ENCODE assay signal across 11 cellular contexts in the genomic region with DNA sequence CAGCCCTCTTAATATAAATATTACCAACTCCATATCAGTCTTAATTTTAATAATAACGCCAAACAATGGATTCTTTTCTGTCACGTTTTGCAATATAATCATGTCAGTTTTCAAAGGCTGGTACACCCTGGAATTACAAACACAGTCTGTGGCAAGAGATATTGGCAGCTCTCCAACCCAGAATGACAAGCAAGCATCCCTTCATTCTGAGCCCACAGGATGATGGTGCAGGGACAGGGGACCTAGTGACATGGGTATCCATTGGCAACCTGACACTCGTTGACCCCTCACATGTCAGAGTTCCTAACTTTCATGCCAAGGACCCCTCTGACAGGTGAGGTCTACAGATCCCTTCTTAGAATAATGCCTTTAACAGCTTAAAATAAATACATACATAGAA.
DNase-seq lines count a peak whose midpoint lies in the region; ATAC-seq and TF ChIP-seq lines count a peak whose summit lies in the region.
"Had no signal": no experiment of that assay in that cellular context is flagged by ENCODE, and none has a peak within 500 bp of the region (broad histone marks: within the 10 kb centered on the region; RNA-seq: fewer than 3 reads in every experiment).

No MANE protein-coding gene starts in this region.

- DNase-seq in A673 (ENCODE audit: low spot score) = peak; percentile 58
- peak; percentile 21 to 70 for DNase-seq in HL-60 (ENCODE audit: low read depth in 1 of 2, low spot score in 1 of 2)
- DNase-seq in NCI-H774 (lab: John Stamatoyannopoulos, UW) = peak; percentile 34
- DNase-seq in effector memory CD4-positive, alpha-beta T cell = no peak
- DNase-seq in Peyer's patch = no peak
- no peak for DNase-seq in neuronal stem cell (ENCODE audit: low spot score)
- DNase-seq: esophagus squamous epithelium, MG63, retina had no signal

- no peak overlapping the region for H3K14ac ChIP-seq in neuronal stem cell (ENCODE audit: low read length)

- ATAC-seq in gastroesophageal sphincter = no peak
- ATAC-seq in GM19397 (IDR thresholded peaks at IDR 0.05; ENCODE audit: unreplicated experiment) = no peak

- BruUV-seq in A673 (replicated peaks; lab: Mats Ljungman, UMichigan) = no TSS peak

- no peak overlapping the region for H3K18ac ChIP-seq in neuronal stem cell (ENCODE audit: low read length)

- H3K36me3 ChIP-seq in A673 (ENCODE audit: insufficient read depth, low read length, poor library complexity, severe bottlenecking) (no peaks in the 10 kb centered on the region), gastroesophageal sphincter (no peaks in the 10 kb centered on the region), Peyer's patch (no peaks in the 10 kb centered on the region), neuronal stem cell (replicated peaks in 1 of 2; ENCODE audit: control insufficient read depth in 2 of 2, insufficient read depth in 2 of 2, low read length in 2 of 2) (no peaks in the 10 kb centered on the region)
- no peaks in the 10 kb centered on the region for H3K36me3 ChIP-seq in effector memory CD4-positive, alpha-beta T cell (ENCODE audit: control insufficient read depth, insufficient read depth, low read length)
- H3K36me3 ChIP-seq: esophagus squamous epithelium, MG63 had no signal

- no peak overlapping the region for H4K91ac ChIP-seq in neuronal stem cell (ENCODE audit: low read depth, low read length, poor library complexity)

- intact Hi-C loops in A673 (cut with micrococcal nuclease; ENCODE audit: unreplicated experiment) = no loop called here

- TF ChIP-seq EP300 in gastroesophageal sphincter (IDR thresholded peaks at IDR 0.05) = no peak

- no peaks in the 10 kb centered on the region for H3K9me3 ChIP-seq in A673 (ENCODE audit: low read depth, low read length, poor library complexity, severe bottlenecking)
- H3K9me3 ChIP-seq in gastroesophageal sphincter = no peaks in the 10 kb centered on the region
- no peaks in the 10 kb centered on the region for H3K9me3 ChIP-seq in effector memory CD4-positive, alpha-beta T cell (ENCODE audit: control insufficient read depth, low read length)
- H3K9me3 ChIP-seq in Peyer's patch = no peaks in the 10 kb centered on the region
- H3K9me3 ChIP-seq in neuronal stem cell (replicated peaks in 1 of 2; ENCODE audit: control insufficient read depth in 2 of 2, insufficient read depth in 1 of 2, low read depth in 1 of 2, low read length in 2 of 2) = no peaks in the 10 kb centered on the region
- H3K9me3 ChIP-seq: esophagus squamous epithelium, MG63 had no signal

- H3K23ac ChIP-seq in neuronal stem cell (ENCODE audit: low read depth, low read length, poor library complexity) = no peak overlapping the region

- WGBS in gastroesophageal sphincter (ENCODE audit: low coverage in 1 of 2), 2 donors = 36 to 52% methylated on average over 3 of the region's 3 CpGs
- WGBS in neuronal stem cell (ENCODE audit: extremely low coverage in 2 of 2, insufficient read length in 2 of 2, insufficient replicate concordance in 1 of 2), 2 donors = 100% methylated on average over 1 of the region's 3 CpGs; no CpG with 5 or more reads in 1 of the 2 donors

- CTCF ChIA-PET in A673 (lab: Charles Lee) = no interaction called here

- no peak overlapping the region for H2BK12ac ChIP-seq in neuronal stem cell (ENCODE audit: low read length)

- no peaks in the 10 kb centered on the region for H3K27me3 ChIP-seq in A673 (replicated peaks; ENCODE audit: insufficient read depth, low read depth, low read length, poor library complexity)
- no peaks in the 10 kb centered on the region for H3K27me3 ChIP-seq in HL-60 (ENCODE audit: insufficient read depth, poor library complexity, severe bottlenecking)
- no peaks in the 10 kb centered on the region for H3K27me3 ChIP-seq in gastroesophageal sphincter
- no peaks in the 10 kb centered on the region for H3K27me3 ChIP-seq in effector memory CD4-positive, alpha-beta T cell (replicated peaks; ENCODE audit: control insufficient read depth, insufficient read depth, low read length, poor library complexity, severe bottlenecking)
- no peaks in the 10 kb centered on the region for H3K27me3 ChIP-seq in Peyer's patch
- H3K27me3 ChIP-seq in neuronal stem cell (ENCODE audit: control insufficient read depth in 3 of 3, insufficient read depth in 3 of 3, low read depth in 1 of 3, low read length in 3 of 3) = no peaks in the 10 kb centered on the region
- H3K27me3 ChIP-seq: esophagus squamous epithelium, MG63 had no signal

- H3K9ac ChIP-seq in neuronal stem cell (ENCODE audit: low read depth, low read length, poor library complexity) = no peak overlapping the region

- no peak overlapping the region for H3K4me3 ChIP-seq in A673 (ENCODE audit: low read depth, low read length, poor library complexity, severe bottlenecking)
- H3K4me3 ChIP-seq in HL-60 (replicated peaks; ENCODE audit: insufficient read depth, low read length) = no peak overlapping the region
- no peak overlapping the region for H3K4me3 ChIP-seq in gastroesophageal sphincter
- no peak overlapping the region for H3K4me3 ChIP-seq in effector memory CD4-positive, alpha-beta T cell (ENCODE audit: insufficient read depth, low read depth, low read length, poor library complexity, severe bottlenecking)
- no peak overlapping the region for H3K4me3 ChIP-seq in Peyer's patch
- H3K4me3 ChIP-seq in neuronal stem cell (ENCODE audit: low read length in 2 of 2) = no peak overlapping the region
- H3K4me3 ChIP-seq: esophagus squamous epithelium, MG63 had no signal

- H2BK120ac ChIP-seq in neuronal stem cell (ENCODE audit: low read depth, low read length) = no peak overlapping the region

- H2AFZ ChIP-seq in neuronal stem cell (ENCODE audit: low read length) = no peak overlapping the region

- TF ChIP-seq POLR2A in gastroesophageal sphincter (IDR thresholded peaks at IDR 0.05) (no peak), Peyer's patch (IDR thresholded peaks at IDR 0.05) (no peak)

- H3K27ac ChIP-seq in A673 (ENCODE audit: low read depth, low read length, poor library complexity, severe bottlenecking) = no peak overlapping the region
- H3K27ac ChIP-seq in HL-60 (replicated peaks) = no peak overlapping the region
- peak overlapping the region in 3 of 4 donors; percentile 53 to 83 (median 78) for H3K27ac ChIP-seq in gastroesophageal sphincter
- H3K27ac ChIP-seq in effector memory CD4-positive, alpha-beta T cell (ENCODE audit: insufficient read depth, low read length, poor library complexity, severe bottlenecking) = no peak overlapping the region
- H3K27ac ChIP-seq in Peyer's patch = peak overlapping the region in 1 of 4 donors; percentile 28
- H3K27ac ChIP-seq in neuronal stem cell (replicated peaks; ENCODE audit: low read length) = no peak overlapping the region

- H2AK5ac ChIP-seq in neuronal stem cell (ENCODE audit: low read depth, low read length) = no peak overlapping the region

- H4K8ac ChIP-seq in neuronal stem cell (ENCODE audit: low read depth, low read length) = no peak overlapping the region

- H2BK15ac ChIP-seq in neuronal stem cell (ENCODE audit: low read length) = no peak overlapping the region

- no peaks in the 10 kb centered on the region for H3K79me1 ChIP-seq in neuronal stem cell (ENCODE audit: low read depth, low read length)

- no peak overlapping the region for H2BK5ac ChIP-seq in neuronal stem cell (ENCODE audit: low read length)

- peaks cover 10% of the 10 kb centered on the region for H3K4me1 ChIP-seq in A673 (ENCODE audit: insufficient read depth, low read length, poor library complexity, severe bottlenecking)
- H3K4me1 ChIP-seq in gastroesophageal sphincter = peaks cover 28 to 72% (median 31%) of the 10 kb centered on the region in 3 donors
- no peaks in the 10 kb centered on the region for H3K4me1 ChIP-seq in effector memory CD4-positive, alpha-beta T cell (ENCODE audit: control insufficient read depth, insufficient read depth, low read length, poor library complexity, severe bottlenecking)
- peaks cover 0 to 4% (median 0%) of the 10 kb centered on the region in 4 donors for H3K4me1 ChIP-seq in Peyer's patch
- H3K4me1 ChIP-seq in neuronal stem cell (ENCODE audit: control insufficient read depth in 2 of 2, insufficient read depth in 1 of 2, low read depth in 1 of 2, low read length in 2 of 2) = peaks cover 10 to 28% of the 10 kb centered on the region in 2 donors

- POLR2A ChIA-PET in A673 (lab: Charles Lee; ENCODE audit: low non-redundant PET) = no interaction called here

- TF ChIP-seq CTCF in A673 (conservative IDR thresholded peaks at IDR 0.05; ENCODE audit: low read depth, low read length) = no peak
- no peak for TF ChIP-seq CTCF in HL-60 (IDR thresholded peaks at IDR 0.05; ENCODE audit: insufficient read depth, low read length)
- TF ChIP-seq CTCF in gastroesophageal sphincter (IDR thresholded peaks at IDR 0.05) = no peak
- no peak for TF ChIP-seq CTCF in Peyer's patch (IDR thresholded peaks at IDR 0.05)

- no peak overlapping the region for H3K4ac ChIP-seq in neuronal stem cell (ENCODE audit: low read length)

- no peak overlapping the region for H3K4me2 ChIP-seq in neuronal stem cell (ENCODE audit: insufficient read depth, low read length, poor library complexity, severe bottlenecking)

Comparison
In these comparisons a context has a peak if more than half of its experiments do, and no peak if none do; other contexts are left out.
1. DNase-seq: peak in A673 (single experiment), HL-60 (2 of 2) and NCI-H774 (single experiment); none in effector memory CD4-positive, alpha-beta T cell (0 of 3), Peyer's patch (0 of 3) and neuronal stem cell (single experiment).
2. H3K27ac ChIP-seq: peak in gastroesophageal sphincter (3 of 4); none in A673 (single experiment), HL-60 (single experiment), effector memory CD4-positive, alpha-beta T cell (single experiment) and neuronal stem cell (single experiment).